Comparison of ENCODE assay signal across 14 cellular contexts in the genomic region with DNA sequence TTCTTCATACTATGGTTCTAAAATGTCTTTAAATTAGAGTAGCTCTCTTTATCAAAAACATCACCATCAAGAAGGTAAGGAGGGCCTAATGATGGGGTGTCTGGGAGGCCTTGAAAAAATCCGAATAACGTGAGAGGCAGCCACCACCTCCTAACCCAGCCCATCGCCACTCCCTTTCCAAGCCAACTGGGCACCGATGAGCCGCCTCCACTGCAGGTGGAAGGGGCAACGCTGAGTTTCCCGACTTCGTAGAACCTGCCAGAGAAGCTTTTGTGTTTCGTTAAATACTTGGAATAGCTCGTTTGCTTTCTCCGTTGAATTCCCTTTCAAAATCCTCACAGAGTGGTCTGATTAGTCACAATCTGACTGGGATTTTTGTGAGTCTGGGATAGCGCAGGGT. TPM values are rescaled to one million over a fixed set of nuclear protein-coding genes. Genes with fewer than 3 reads are reported as not detected.
DNase-seq lines count a peak whose midpoint lies in the region; TF ChIP-seq lines count a peak whose summit lies in the region.
"Had no signal": no experiment of that assay in that cellular context is flagged by ENCODE, and none has a peak within 500 bp of the region (broad histone marks: within the 10 kb centered on the region; RNA-seq: fewer than 3 reads in every experiment).

No MANE protein-coding gene starts in this region.

- CTCF ChIA-PET in RWPE1 (lab: Yijun Ruan, JAX) = no interaction called here

- WGBS in esophagus muscularis mucosa = 92% methylated on average over 12 of the region's 12 CpGs

- H3K36me3 ChIP-seq in esophagus muscularis mucosa = peaks cover 7 to 78% (median 46%) of the 10 kb centered on the region in 4 donors
- H3K36me3 ChIP-seq: BE2C had no signal

- TF ChIP-seq EP300 in esophagus muscularis mucosa (IDR thresholded peaks at IDR 0.05) = no peak

- H3K27me3 ChIP-seq in esophagus muscularis mucosa = no peaks in the 10 kb centered on the region
- H3K27me3 ChIP-seq: BE2C had no signal

- POLR2A ChIA-PET in RWPE1 (lab: Yijun Ruan, JAX; ENCODE audit: low non-redundant PET) = no interaction called here

- intact Hi-C loops in esophagus muscularis mucosa (cut with DNase I) = no loop called here
- intact Hi-C loops in posterior vena cava (cut with DNase I) = loop anchor here (5.0 kb wide), 5 partner anchors 163 to 1352 kb away; no protein-coding TSS in a partner anchor

- H3K27ac ChIP-seq in RWPE1 = 0 out of 2 replicates have a peak overlapping the region, but pooled peaks have one; percentile 1
- peak overlapping the region in 3 of 4 donors; percentile 0 to 83 (median 78) for H3K27ac ChIP-seq in esophagus muscularis mucosa (replicated peaks in 1 of 4)
- H3K27ac ChIP-seq: A549 had no signal

- DNase-seq in RWPE1 (ENCODE audit: low spot score) (no peak), esophagus muscularis mucosa (ENCODE audit: extremely low spot score) (no peak), posterior vena cava (ENCODE audit: low spot score) (peak; percentile 46), hypothalamus (lab: John Stamatoyannopoulos, UW) (no peak)
- no peak for DNase-seq in stimulated activated CD4-positive, alpha-beta T cell treated with anti-CD3 and anti-CD28 coated beads, Interleukin-2, amount 100 ng/mL, for 24 hours
- DNase-seq in stimulated activated naive CD4-positive, alpha-beta T cell (lab: John Stamatoyannopoulos, UW) = no peak
- DNase-seq: BE2C; Caco-2; CD8-positive, alpha-beta memory T cell; DND-41; GDM1; GOT3; H9 had no signal

- H3K9me3 ChIP-seq in esophagus muscularis mucosa = no peaks in the 10 kb centered on the region
- H3K9me3 ChIP-seq: A549, BE2C, Caco-2 had no signal

- H3K4me3 ChIP-seq in esophagus muscularis mucosa = no peak overlapping the region
- H3K4me3 ChIP-seq: A549 had no signal

- TF ChIP-seq CTCF in RWPE1 (conservative IDR thresholded peaks at IDR 0.05; ENCODE audit: low read depth) (no peak), esophagus muscularis mucosa (IDR thresholded peaks at IDR 0.05) (no peak)

- no peak for TF ChIP-seq POLR2A in esophagus muscularis mucosa (IDR thresholded peaks at IDR 0.05; ENCODE audit: low read depth)

- H3K4me1 ChIP-seq in esophagus muscularis mucosa = peaks cover 3 to 30% (median 10%) of the 10 kb centered on the region in 4 donors
- H3K4me1 ChIP-seq: BE2C had no signal

RNA-seq across cellular contexts. Expression of gene RPL31, which starts 22.0 kb away (rescaled TPM):
- total RNA-seq in esophagus muscularis mucosa (1,000 to 10,000 TPM in 3 of 4 donors, 100 to 1,000 TPM in 1; 645 to 2,101 (median 1,206) TPM), posterior vena cava (1,000 to 10,000 TPM; 1,083 to 1,087 TPM)
